8 cellular contexts compared by ENCODE assay signal in genomic region chr11:567629-568258, GRCh38. TPM values are rescaled to one million over a fixed set of nuclear protein-coding genes. Genes with fewer than 3 reads are reported as not detected.
DNase-seq lines count a peak whose midpoint lies in the region; ATAC-seq and TF ChIP-seq lines count a peak whose summit lies in the region.

No MANE protein-coding gene starts in this region.

- H3K4me1 ChIP-seq in SJSA1 (replicated peaks) = peaks cover 6% of the 10 kb centered on the region

- ATAC-seq in sciatic nerve = peak; percentile 3

- intact Hi-C loops in sciatic nerve (cut with DNase I) = no loop called here

- TF ChIP-seq CTCF in fibroblast of the aortic adventitia (IDR thresholded peaks at IDR 0.05; ENCODE audit: insufficient read depth, low read length) (no peak), GM10266 (IDR thresholded peaks at IDR 0.05; ENCODE audit: control insufficient read depth, insufficient read depth, low read depth, missing control alignments) (no peak)

- no peaks in the 10 kb centered on the region for H3K9me3 ChIP-seq in SJSA1 (replicated peaks)

- no peaks in the 10 kb centered on the region for H3K36me3 ChIP-seq in SJSA1

- no peaks in the 10 kb centered on the region for H3K27me3 ChIP-seq in SJSA1 (replicated peaks)

- H3K4me3 ChIP-seq in SJSA1 (peak overlapping the region; percentile 58), fibroblast of the aortic adventitia (ENCODE audit: low read depth, low read length) (peak overlapping the region; percentile 72)

- DNase-seq in NCI-H146 (lab: John Stamatoyannopoulos, UW) (peak; percentile 68), NCI-H146 treated with DMSO at 0.1 percent for 48 hours (lab: John Stamatoyannopoulos, UW; ENCODE audit: unreplicated experiment) (no peak), SJSA1 (ENCODE audit: low read depth in 1 of 2, low spot score in 2 of 2) (no peak), fibroblast of the aortic adventitia (ENCODE audit: low read depth) (no peak), sciatic nerve (ENCODE audit: low spot score) (no peak), NCI-H1048 (lab: John Stamatoyannopoulos, UW) (no peak), NCI-H526 (lab: John Stamatoyannopoulos, UW) (no peak), GM10266 (ENCODE audit: extremely low spot score) (no peak)

- H3K27ac ChIP-seq in SJSA1 = no peak overlapping the region

RNA-seq across cellular contexts. Expression of gene RASSF7, which starts 7.0 kb away (rescaled TPM):
- total RNA-seq in SJSA1 (2014; rRNA removed; shearing (Covaris generic)) = 13.8 and 16.4 TPM in 2 replicates
- total RNA-seq in fibroblast of the aortic adventitia (ENCODE audit: low replicate concordance) = 1.6 and 2.5 TPM in 2 replicates
- total RNA-seq in sciatic nerve = 7.5 TPM

RNA-seq across cellular contexts. Expression of gene LMNTD2, which starts 7.2 kb away (rescaled TPM):
- 0.18 TPM in 1 of 2 replicates, not detected in the other for total RNA-seq in SJSA1 (2014; rRNA removed; shearing (Covaris generic))
- 0.36 TPM in 1 of 2 replicates, not detected in the other for total RNA-seq in fibroblast of the aortic adventitia (ENCODE audit: low replicate concordance)
- 1.3 TPM for total RNA-seq in sciatic nerve

RNA-seq across cellular contexts. Expression of gene PHRF1, which starts 8.5 kb away (rescaled TPM):
- total RNA-seq in SJSA1 (2014; rRNA removed; shearing (Covaris generic)) = 15.8 and 21.7 TPM in 2 replicates
- total RNA-seq in fibroblast of the aortic adventitia (ENCODE audit: low replicate concordance) (27.6 and 37.5 TPM in 2 replicates), sciatic nerve (33.5 TPM)

RNA-seq across cellular contexts. Expression of gene LRRC56, which starts 30.4 kb away (rescaled TPM):
- total RNA-seq in SJSA1 (2014; rRNA removed; shearing (Covaris generic)) = 0.05 TPM in 1 of 2 replicates, not detected in the other
- 0.45 and 1.2 TPM in 2 replicates for total RNA-seq in fibroblast of the aortic adventitia (ENCODE audit: low replicate concordance)
- 1.4 TPM for total RNA-seq in sciatic nerve

RNA-seq across cellular contexts. Expression of gene HRAS, which starts 32.4 kb away (rescaled TPM):
- 47.3 and 52.3 TPM in 2 replicates for total RNA-seq in SJSA1 (2014; rRNA removed; shearing (Covaris generic))
- total RNA-seq in fibroblast of the aortic adventitia (ENCODE audit: low replicate concordance) = 34.6 and 44.4 TPM in 2 replicates
- total RNA-seq in sciatic nerve = 45.2 TPM
